Comparison of ENCODE assay signal across 1 cellular context in the genomic region with DNA sequence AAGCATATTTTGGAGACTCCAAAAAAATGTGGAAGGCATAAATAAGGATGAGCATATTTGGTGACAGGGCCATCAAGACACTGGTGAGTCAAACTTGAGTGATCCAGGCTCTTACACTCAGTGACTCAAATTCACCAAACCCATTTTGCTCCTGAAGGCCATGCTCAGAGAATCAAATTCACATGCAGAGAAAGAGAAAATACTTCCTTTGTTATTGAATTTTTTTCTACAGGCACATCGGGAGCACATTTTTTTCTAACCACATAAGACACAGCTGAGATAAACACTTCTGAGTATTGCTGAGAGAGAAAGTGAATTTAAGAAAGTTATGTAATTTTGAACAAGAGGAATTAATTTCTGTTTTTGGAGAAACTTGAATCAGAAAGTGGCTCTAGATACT.
TF ChIP-seq lines count a peak whose summit lies in the region.

No MANE protein-coding gene starts in this region.

TF ChIP-seq in GM23338, 12 proteins besides CTCF, POLR2A, EP300 and RAD21 (continued from another document):
- TF ChIP-seq, protein P1, sequence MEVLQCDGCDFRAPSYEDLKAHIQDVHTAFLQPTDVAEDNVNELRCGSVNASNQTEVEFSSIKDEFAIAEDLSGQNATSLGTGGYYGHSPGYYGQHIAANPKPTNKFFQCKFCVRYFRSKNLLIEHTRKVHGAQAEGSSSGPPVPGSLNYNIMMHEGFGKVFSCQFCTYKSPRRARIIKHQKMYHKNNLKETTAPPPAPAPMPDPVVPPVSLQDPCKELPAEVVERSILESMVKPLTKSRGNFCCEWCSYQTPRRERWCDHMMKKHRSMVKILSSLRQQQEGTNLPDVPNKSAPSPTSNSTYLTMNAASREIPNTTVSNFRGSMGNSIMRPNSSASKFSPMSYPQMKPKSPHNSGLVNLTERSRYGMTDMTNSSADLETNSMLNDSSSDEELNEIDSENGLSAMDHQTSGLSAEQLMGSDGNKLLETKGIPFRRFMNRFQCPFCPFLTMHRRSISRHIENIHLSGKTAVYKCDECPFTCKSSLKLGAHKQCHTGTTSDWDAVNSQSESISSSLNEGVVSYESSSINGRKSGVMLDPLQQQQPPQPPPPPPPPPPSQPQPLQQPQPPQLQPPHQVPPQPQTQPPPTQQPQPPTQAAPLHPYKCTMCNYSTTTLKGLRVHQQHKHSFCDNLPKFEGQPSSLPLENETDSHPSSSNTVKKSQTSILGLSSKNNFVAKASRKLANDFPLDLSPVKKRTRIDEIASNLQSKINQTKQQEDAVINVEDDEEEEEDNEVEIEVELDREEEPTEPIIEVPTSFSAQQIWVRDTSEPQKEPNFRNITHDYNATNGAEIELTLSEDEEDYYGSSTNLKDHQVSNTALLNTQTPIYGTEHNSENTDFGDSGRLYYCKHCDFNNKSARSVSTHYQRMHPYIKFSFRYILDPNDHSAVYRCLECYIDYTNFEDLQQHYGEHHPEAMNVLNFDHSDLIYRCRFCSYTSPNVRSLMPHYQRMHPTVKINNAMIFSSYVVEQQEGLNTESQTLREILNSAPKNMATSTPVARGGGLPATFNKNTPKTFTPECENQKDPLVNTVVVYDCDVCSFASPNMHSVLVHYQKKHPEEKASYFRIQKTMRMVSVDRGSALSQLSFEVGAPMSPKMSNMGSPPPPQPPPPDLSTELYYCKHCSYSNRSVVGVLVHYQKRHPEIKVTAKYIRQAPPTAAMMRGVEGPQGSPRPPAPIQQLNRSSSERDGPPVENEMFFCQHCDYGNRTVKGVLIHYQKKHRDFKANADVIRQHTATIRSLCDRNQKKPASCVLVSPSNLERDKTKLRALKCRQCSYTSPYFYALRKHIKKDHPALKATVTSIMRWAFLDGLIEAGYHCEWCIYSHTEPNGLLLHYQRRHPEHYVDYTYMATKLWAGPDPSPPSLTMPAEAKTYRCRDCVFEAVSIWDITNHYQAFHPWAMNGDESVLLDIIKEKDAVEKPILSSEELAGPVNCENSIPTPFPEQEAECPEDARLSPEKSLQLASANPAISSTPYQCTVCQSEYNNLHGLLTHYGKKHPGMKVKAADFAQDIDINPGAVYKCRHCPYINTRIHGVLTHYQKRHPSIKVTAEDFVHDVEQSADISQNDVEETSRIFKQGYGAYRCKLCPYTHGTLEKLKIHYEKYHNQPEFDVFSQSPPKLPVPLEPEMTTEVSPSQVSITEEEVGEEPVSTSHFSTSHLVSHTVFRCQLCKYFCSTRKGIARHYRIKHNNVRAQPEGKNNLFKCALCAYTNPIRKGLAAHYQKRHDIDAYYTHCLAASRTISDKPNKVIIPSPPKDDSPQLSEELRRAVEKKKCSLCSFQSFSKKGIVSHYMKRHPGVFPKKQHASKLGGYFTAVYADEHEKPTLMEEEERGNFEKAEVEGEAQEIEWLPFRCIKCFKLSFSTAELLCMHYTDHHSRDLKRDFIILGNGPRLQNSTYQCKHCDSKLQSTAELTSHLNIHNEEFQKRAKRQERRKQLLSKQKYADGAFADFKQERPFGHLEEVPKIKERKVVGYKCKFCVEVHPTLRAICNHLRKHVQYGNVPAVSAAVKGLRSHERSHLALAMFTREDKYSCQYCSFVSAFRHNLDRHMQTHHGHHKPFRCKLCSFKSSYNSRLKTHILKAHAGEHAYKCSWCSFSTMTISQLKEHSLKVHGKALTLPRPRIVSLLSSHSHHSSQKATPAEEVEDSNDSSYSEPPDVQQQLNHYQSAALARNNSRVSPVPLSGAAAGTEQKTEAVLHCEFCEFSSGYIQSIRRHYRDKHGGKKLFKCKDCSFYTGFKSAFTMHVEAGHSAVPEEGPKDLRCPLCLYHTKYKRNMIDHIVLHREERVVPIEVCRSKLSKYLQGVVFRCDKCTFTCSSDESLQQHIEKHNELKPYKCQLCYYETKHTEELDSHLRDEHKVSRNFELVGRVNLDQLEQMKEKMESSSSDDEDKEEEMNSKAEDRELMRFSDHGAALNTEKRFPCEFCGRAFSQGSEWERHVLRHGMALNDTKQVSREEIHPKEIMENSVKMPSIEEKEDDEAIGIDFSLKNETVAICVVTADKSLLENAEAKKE (CRISPR knock-in tag; IDR thresholded peaks at IDR 0.05) = no peak
- TF ChIP-seq POLR2AphosphoS5 (IDR thresholded peaks at IDR 0.05; ENCODE audit: low read depth) (no peak), CREB1 (CRISPR knock-in tag; IDR thresholded peaks at IDR 0.05; ENCODE audit: low read depth) (no peak), ZNF331 (CRISPR knock-in tag; IDR thresholded peaks at IDR 0.05; ENCODE audit: low read depth) (no peak), JUNB (IDR thresholded peaks at IDR 0.05; ENCODE audit: unreplicated experiment) (no peak)
